ENCODE assay signal across 8 cellular contexts in genomic region chr10:71213761-71214440, GRCh38. TPM values are rescaled to one million over a fixed set of nuclear protein-coding genes. Genes with fewer than 3 reads are reported as not detected.
DNase-seq lines count a peak whose midpoint lies in the region; TF ChIP-seq lines count a peak whose summit lies in the region.

No MANE protein-coding gene starts in this region.

- H3K9me3 Mint-ChIP-seq in endothelial cell (ENCODE audit: unreplicated experiment) (no peaks in the 10 kb centered on the region), nephron (no peaks in the 10 kb centered on the region)

- peak overlapping the region; percentile 97 for H3K4me3 ChIP-seq in BE2C (ENCODE audit: low read depth, low read length)

- no peaks in the 10 kb centered on the region for H3K27me3 ChIP-seq in BE2C

- DNase-seq in BE2C (peak; percentile 31), NCI-H146 (lab: John Stamatoyannopoulos, UW) (peak; percentile 51), endothelial cell (ENCODE audit: low spot score) (no peak), iPS-NIHi7 (ENCODE audit: extremely low spot score) (no peak), NCI-H1436 (lab: John Stamatoyannopoulos, UW) (no peak), DMS153 (lab: John Stamatoyannopoulos, UW) (no peak), GF-D8 (lab: John Stamatoyannopoulos, UW) (no peak)

- H3K36me3 Mint-ChIP-seq in endothelial cell (ENCODE audit: low read depth, unreplicated experiment) (peaks cover 20% of the 10 kb centered on the region), nephron (ENCODE audit: low read depth) (no peaks in the 10 kb centered on the region)

- peak overlapping the region; percentile 64 for H3K27ac Mint-ChIP-seq in endothelial cell (ENCODE audit: unreplicated experiment)
- peak overlapping the region; percentile 59 to 79 (median 78) for H3K27ac Mint-ChIP-seq in nephron

- peaks cover 23% of the 10 kb centered on the region for H3K4me1 ChIP-seq in BE2C

- peaks cover 44% of the 10 kb centered on the region for H3K36me3 ChIP-seq in BE2C

- H3K9me3 ChIP-seq in BE2C, result no peaks in the 10 kb centered on the region

- H3K4me1 Mint-ChIP-seq in endothelial cell (ENCODE audit: unreplicated experiment) (peaks cover 38% of the 10 kb centered on the region), nephron (peaks cover 56% of the 10 kb centered on the region)

- TF ChIP-seq CTCF in BE2C (IDR thresholded peaks at IDR 0.05; ENCODE audit: low read depth, low read length) (no peak), endothelial cell (IDR thresholded peaks at IDR 0.05; ENCODE audit: unreplicated experiment) (no peak), nephron (IDR thresholded peaks at IDR 0.05; ENCODE audit: unreplicated experiment in 3 of 3) (no peak)

- H3K4me3 Mint-ChIP-seq in endothelial cell (ENCODE audit: unreplicated experiment) (peak overlapping the region; percentile 100), nephron (peak overlapping the region; percentile 96 to 98 (median 97))

- H3K27me3 Mint-ChIP-seq in endothelial cell (ENCODE audit: unreplicated experiment) (peaks cover 11% of the 10 kb centered on the region), nephron (ENCODE audit: low read depth) (peaks cover 73% of the 10 kb centered on the region)

RNA-seq across cellular contexts. Expression of gene UNC5B, which starts 1.5 kb away (rescaled TPM):
- polyA plus RNA-seq in BE2C (2012; ENCODE audit: insufficient read depth, insufficient read length, low read depth), result 181 TPM
- total RNA-seq in endothelial cell (ENCODE audit: unreplicated experiment), result 231 TPM

Comparison
In these comparisons a context has a peak if more than half of its experiments do, and no peak if none do; other contexts are left out.
1. DNase-seq: peak in BE2C (single experiment) and NCI-H146 (single experiment); none in endothelial cell (single experiment), iPS-NIHi7 (single experiment), NCI-H1436 (single experiment), DMS153 (single experiment) and GF-D8 (single experiment).